In the genomic region with DNA sequence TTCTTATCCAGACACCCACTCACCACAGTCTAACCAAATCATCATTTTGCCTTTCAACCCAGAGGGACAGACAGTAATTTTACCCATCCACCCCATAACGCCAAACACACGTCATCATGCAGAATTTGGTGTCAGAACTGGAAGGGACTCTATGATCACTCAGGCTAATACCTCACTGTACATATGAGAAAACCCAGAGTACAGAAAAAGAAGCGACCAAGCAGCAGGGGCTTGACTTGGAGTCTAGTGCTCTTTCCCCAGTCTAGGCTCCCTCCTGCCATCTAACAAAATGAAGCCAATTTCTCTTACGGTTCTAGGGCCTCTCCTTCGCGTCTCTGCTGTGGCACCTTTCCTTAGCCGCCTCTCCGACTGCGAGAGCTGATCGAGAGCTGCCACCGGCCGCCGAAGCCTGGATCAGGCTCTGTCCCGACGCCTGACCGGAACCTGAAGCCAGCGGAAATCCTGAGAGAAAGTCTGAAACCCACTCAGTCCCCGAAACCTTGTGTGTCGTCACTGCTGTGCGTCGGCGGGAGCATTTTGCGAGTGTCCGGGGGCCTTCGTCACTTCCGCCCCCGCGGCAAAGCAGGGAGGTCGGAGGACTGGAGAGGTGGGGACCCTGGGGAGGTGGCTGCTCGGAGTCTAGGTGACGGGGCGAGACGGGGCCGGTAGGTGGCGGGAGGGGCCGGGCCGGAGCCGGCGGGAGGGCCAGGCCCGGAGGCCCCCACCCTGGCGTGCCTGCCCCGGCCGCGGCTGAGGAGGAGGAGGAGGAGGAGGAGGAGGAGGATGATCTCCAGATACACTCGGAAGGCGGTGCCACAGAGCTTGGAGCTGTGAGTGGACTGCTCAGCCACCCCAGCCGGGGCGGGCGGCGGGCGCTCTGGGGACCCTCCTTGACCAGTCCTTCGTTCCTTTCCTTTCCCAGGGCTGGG, we compare ENCODE assay signal across 8 cellular contexts. TPM values are rescaled to one million over a fixed set of nuclear protein-coding genes. Genes with fewer than 3 reads are reported as not detected.
DNase-seq lines count a peak whose midpoint lies in the region; ATAC-seq, FAIRE-seq and TF ChIP-seq lines count a peak whose summit lies in the region.

TSS of gene ECD (minus strand) at position 452 of the 929 bp plus-strand sequence. CDS start 4,071 bp downstream, outside the sequence.
TSS of gene FAM149B1 (plus strand) at position 563 of the 929 bp plus-strand sequence. CDS start at position 784, 221 bp downstream.

- H3K27ac Mint-ChIP-seq in chondrocyte (ENCODE audit: unreplicated experiment) = peak within 1 kb of the TSS; percentile 100

- H3K9ac ChIP-seq in kidney (ENCODE audit: low read length in 2 of 2) = peak within 1 kb of the TSS; percentile 93 to 100

- H3K27me3 Mint-ChIP-seq in chondrocyte (ENCODE audit: low read depth) = no peaks in the 10 kb centered on the region

- no peak for FAIRE-seq in kidney (lab: Jason Lieb, UNC)

- peaks cover 9 to 10% of the 10 kb centered on the region in 2 donors for H3K4me1 ChIP-seq in kidney (ENCODE audit: control insufficient read depth in 1 of 2, insufficient read depth in 1 of 2, low read depth in 1 of 2, low read length in 2 of 2)

- TF ChIP-seq CTCF in chondrocyte (IDR thresholded peaks at IDR 0.05) = peak; percentile 57
- TF ChIP-seq CTCF in kidney (IDR thresholded peaks at IDR 0.05; ENCODE audit: borderline replicate concordance, extremely low read depth, insufficient read depth) = peak; percentile 15

- H3K4me3 ChIP-seq in kidney (ENCODE audit: low read length in 2 of 2) = peak within 1 kb of the TSS; percentile 96 to 100

- H3K4me1 Mint-ChIP-seq in chondrocyte (ENCODE audit: low read depth) = peaks cover 34% of the 10 kb centered on the region

- H3K27ac ChIP-seq in kidney (ENCODE audit: low read depth in 2 of 2, low read length in 2 of 2) = peak within 1 kb of the TSS; percentile 97

- H3K36me3 ChIP-seq in kidney (ENCODE audit: control insufficient read depth in 1 of 2, insufficient read depth in 2 of 2, low read length in 2 of 2) = peaks cover 0 to 10% of the 10 kb centered on the region in 2 donors

- H3K4me3 Mint-ChIP-seq in chondrocyte (ENCODE audit: unreplicated experiment) = peak within 1 kb of the TSS; percentile 98

- intact Hi-C loops in kidney (cut with DNase I) = no loop called here

- ATAC-seq in GM19035 (IDR thresholded peaks at IDR 0.05; ENCODE audit: unreplicated experiment) = peak; percentile 94
- peak; percentile 79 for ATAC-seq in HG03378 (IDR thresholded peaks at IDR 0.05; ENCODE audit: unreplicated experiment)

- H3K36me3 Mint-ChIP-seq in chondrocyte (ENCODE audit: low read depth) = peaks cover 4% of the 10 kb centered on the region

- DNase-seq in AML-193 (lab: John Stamatoyannopoulos, UW) (peak; percentile 64 to 75), NCI-H510A treated with DMSO at 0.1 percent for 48 hours (lab: John Stamatoyannopoulos, UW) (peak; percentile 81), chondrocyte (ENCODE audit: low spot score) (peak; percentile 96), kidney (peak; percentile 98)
- peak; percentile 85 to 92 for DNase-seq in activated CD4-positive, alpha-beta T cell treated with anti-CD3 and anti-CD28 coated beads for 24 hours (ENCODE audit: low read depth in 2 of 2)
- DNase-seq in stimulated activated CD4-positive, alpha-beta T cell treated with anti-CD3 and anti-CD28 coated beads, Interleukin-15, amount 100 ng/mL, for 24 hours = peak; percentile 96

- no peaks in the 10 kb centered on the region for H3K9me3 ChIP-seq in kidney (ENCODE audit: control insufficient read depth in 1 of 2, low read length in 2 of 2)

- H3K9me3 Mint-ChIP-seq in chondrocyte (ENCODE audit: low read depth) = no peaks in the 10 kb centered on the region

RNA-seq across cellular contexts. Expression of gene ECD, which starts in this region (rescaled TPM):
- total RNA-seq in chondrocyte = 25.4 to 30.2 TPM (median 26.6 TPM) in 3 replicates
- total RNA-seq in kidney = 27.5 TPM
- polyA plus RNA-seq in kidney (ENCODE audit: insufficient read depth, low read depth, low replicate concordance) = 15.2 TPM

RNA-seq across cellular contexts. Expression of gene FAM149B1, which starts in this region (rescaled TPM):
- 19.4 to 23.7 TPM (median 20.8 TPM) in 3 replicates for total RNA-seq in chondrocyte
- total RNA-seq in kidney = 24.9 TPM
- polyA plus RNA-seq in kidney (ENCODE audit: insufficient read depth, low read depth, low replicate concordance) = 21.7 TPM

Comparison
In these comparisons a context has a peak if more than half of its experiments do, and no peak if none do; other contexts are left out.
1. Peak in every context shown above with its lines: DNase-seq, ATAC-seq, H3K4me3 ChIP-seq and H3K27ac ChIP-seq.